ENCODE assay signal across 24 cellular contexts in genomic region chr6:169996652-169997051, GRCh38.
"Had no signal": no experiment of that assay in that cellular context is flagged by ENCODE, and none has a peak within 500 bp of the region (broad histone marks: within the 10 kb centered on the region; RNA-seq: fewer than 3 reads in every experiment).

No MANE protein-coding gene starts in this region.

- H3K4me3 ChIP-seq: esophagus squamous epithelium, lung, mucosa of descending colon, pancreas, smooth muscle cell, suprapubic skin, transverse colon, upper lobe of right lung, vagina had no signal

- H3K4me1 ChIP-seq: pancreas, transverse colon, vagina had no signal

- ATAC-seq: effector memory CD8-positive, alpha-beta T cell; mucosa of descending colon; natural killer cell treated with Interleukin-12 subunit alpha and Interleukin-12 subunit beta and Interleukin-15 and Interleukin-18, amount 100 ng/mL, for 72 hours; sciatic nerve; stimulated activated naive CD8-positive, alpha-beta T cell treated with anti-CD3 and anti-CD28 coated beads, Interleukin-15, amount 100 ng/mL, for 72 hours had no signal

- H3K36me3 ChIP-seq: esophagus squamous epithelium, neutrophil, pancreas, suprapubic skin, transverse colon, upper lobe of right lung, vagina had no signal

- H3K4me2 ChIP-seq: smooth muscle cell had no signal

- H3K27me3 ChIP-seq: pancreas, suprapubic skin, transverse colon, upper lobe of right lung, vagina had no signal

- H3K27ac ChIP-seq: esophagus squamous epithelium, neutrophil, pancreas, suprapubic skin, transverse colon, upper lobe of right lung, vagina had no signal

- H3K9me3 ChIP-seq: mucosa of descending colon, neutrophil, pancreas, suprapubic skin, transverse colon, upper lobe of right lung, vagina had no signal

- DNase-seq: cortex of kidney; effector memory CD8-positive, alpha-beta T cell; esophagus squamous epithelium; foreskin melanocyte; immature natural killer cell; kidney glomerular epithelial cell; naive B cell; pancreas; stimulated activated CD4-positive, alpha-beta T cell treated with anti-CD3 and anti-CD28 coated beads, Interleukin-12 subunit alpha, Interleukin-12 subunit beta, amount 100 ng/mL, for 4 hours; stimulated activated CD4-positive, alpha-beta T cell treated with anti-CD3 and anti-CD28 coated beads, Interleukin-1b, Interleukin-23, amount 100 ng/mL, for 48 hours; stimulated activated CD4-positive, alpha-beta T cell treated with anti-CD3 and anti-CD28 coated beads, Interleukin-4, amount 100 ng/mL, for 1 hour; stimulated activated naive CD4-positive, alpha-beta T cell; stimulated activated naive CD8-positive, alpha-beta T cell treated with anti-CD3 and anti-CD28 coated beads, Interleukin-15, amount 100 ng/mL, for 72 hours; transverse colon; upper lobe of right lung had no signal

- FAIRE-seq: endometrium, pancreas had no signal
